8 cellular contexts compared by ENCODE assay signal in genomic region chr14:70622111-70622712, GRCh38. TPM values are rescaled to one million over a fixed set of nuclear protein-coding genes. Genes with fewer than 3 reads are reported as not detected.
DNase-seq lines count a peak whose midpoint lies in the region; ATAC-seq, FAIRE-seq and TF ChIP-seq lines count a peak whose summit lies in the region.

No MANE protein-coding gene starts in this region.

- H3K27ac ChIP-seq in K562 (ENCODE audit: extremely low read depth, low read depth, low read length) = no peak overlapping the region
- no peak overlapping the region for H3K27ac ChIP-seq in left lung
- H3K27ac ChIP-seq in thoracic aorta = no peak overlapping the region
- no peak overlapping the region for H3K27ac ChIP-seq in uterus

- POLR2A ChIA-PET in GM10248 (lab: Yijun Ruan, JAX) (no interaction called here), K562 (lab: Yijun Ruan, JAX) (no interaction called here)

- no peaks in the 10 kb centered on the region for H4K20me1 ChIP-seq in K562 (replicated peaks; ENCODE audit: control insufficient read depth, insufficient read depth, low read length)

- FAIRE-seq in K562 (lab: Jason Lieb, UNC) = no peak

- BruUV-seq in K562 (replicated peaks; lab: Mats Ljungman, UMichigan) = no TSS peak

- DNase-seq in GM10248 (ENCODE audit: extremely low spot score) (peak; percentile 66), M059J (ENCODE audit: low read depth) (peak; percentile 49), K562 (ENCODE audit: extremely low read depth in 1 of 4, low spot score in 3 of 4) (peak in 2 of 4 experiments; percentile 19 to 20), left lung (no peak), thoracic aorta (ENCODE audit: low spot score) (no peak), Ammon's horn (ENCODE audit: low spot score) (no peak), uterus (no peak)

- intact Hi-C loops in K562 (cut with micrococcal nuclease) = loop anchor here (1.0 to 10.0 kb wide), 2 partner anchors 93 to 195 kb away; no protein-coding TSS in a partner anchor
- intact Hi-C loops in left lung (cut with DNase I) = loop anchor here in 1 of 2 donors (10.0 kb wide), 1 partner anchor 93 kb away; no protein-coding TSS in a partner anchor
- intact Hi-C loops in uterus (cut with DNase I; ENCODE audit: low total_unique reads) = no loop called here

- no peak for TF ChIP-seq EP300 in K562 (IDR thresholded peaks at IDR 0.05; ENCODE audit: low read length)

- H3K9ac ChIP-seq in K562 (ENCODE audit: insufficient read depth in 1 of 2, low read depth in 2 of 2, low read length in 2 of 2) = no peak overlapping the region

- H3K4me3 ChIP-seq in K562 (no peak overlapping the region), left lung (no peak overlapping the region), thoracic aorta (no peak overlapping the region), uterus (no peak overlapping the region)

- no peaks in the 10 kb centered on the region for H3K79me2 ChIP-seq in K562 (ENCODE audit: control insufficient read depth, insufficient read depth, low read length)

- H3K27me3 ChIP-seq in K562 (ENCODE audit: control insufficient read depth in 2 of 2, insufficient read depth in 2 of 2, low read length in 2 of 2) (no peaks in the 10 kb centered on the region), left lung (peaks cover 0 to 1% of the 10 kb centered on the region in 2 donors), thoracic aorta (replicated peaks; ENCODE audit: insufficient read depth) (no peaks in the 10 kb centered on the region), uterus (no peaks in the 10 kb centered on the region)

- no peak overlapping the region for H3K4me2 ChIP-seq in K562 (ENCODE audit: insufficient read depth, low read length)

- TF ChIP-seq CTCF in GM10248 (IDR thresholded peaks at IDR 0.05; ENCODE audit: control extremely low read depth, extremely low read depth, low read depth, missing control alignments) (peak; percentile 70), K562 (IDR thresholded peaks at IDR 0.05 in 2 of 3, conservative IDR thresholded peaks at IDR 0.05 in 1 of 3; ENCODE audit: insufficient read depth in 2 of 3, low read depth in 1 of 3, low read length in 3 of 3) (peak; percentile 37 to 59 (median 55); a peak in 5 of 6 replicates), left lung (IDR thresholded peaks at IDR 0.05) (peak; percentile 63 to 65), thoracic aorta (IDR thresholded peaks at IDR 0.05) (peak; percentile 45), uterus (IDR thresholded peaks at IDR 0.05) (peak in 2 of 4 experiments; percentile 21 to 36)

- no peaks in the 10 kb centered on the region for H3K9me1 ChIP-seq in K562 (ENCODE audit: control insufficient read depth, insufficient read depth, low read length)

- H3K36me3 ChIP-seq in K562 (ENCODE audit: control insufficient read depth, insufficient read depth, low read length) = no peaks in the 10 kb centered on the region
- no peaks in the 10 kb centered on the region for H3K36me3 ChIP-seq in left lung
- no peaks in the 10 kb centered on the region for H3K36me3 ChIP-seq in thoracic aorta
- no peaks in the 10 kb centered on the region for H3K36me3 ChIP-seq in uterus

- no peaks in the 10 kb centered on the region for H3K9me3 ChIP-seq in K562 (replicated peaks; ENCODE audit: control insufficient read depth, insufficient read depth, low read depth, low read length)
- peaks cover 0 to 14% of the 10 kb centered on the region in 2 donors for H3K9me3 ChIP-seq in left lung
- peaks cover 10% of the 10 kb centered on the region for H3K9me3 ChIP-seq in thoracic aorta
- H3K9me3 ChIP-seq in uterus = peaks cover 0 to 3% of the 10 kb centered on the region in 2 donors

- TF ChIP-seq POLR2A in K562 (conservative IDR thresholded peaks at IDR 0.05) = no peak
- no peak for TF ChIP-seq POLR2A in uterus (IDR thresholded peaks at IDR 0.05)

- peak; percentile 59 to 64 for TF ChIP-seq RAD21 in K562 (CRISPR knock-in tag; conservative IDR thresholded peaks at IDR 0.05 in 1 of 2, IDR thresholded peaks at IDR 0.05 in 1 of 2)

- H3K4me1 ChIP-seq in K562 (replicated peaks in 1 of 2; ENCODE audit: control insufficient read depth in 2 of 2, insufficient read depth in 2 of 2, low read length in 2 of 2) (no peaks in the 10 kb centered on the region), left lung (no peaks in the 10 kb centered on the region), thoracic aorta (ENCODE audit: control insufficient read depth in 1 of 2, low read depth in 2 of 2) (no peaks in the 10 kb centered on the region), uterus (no peaks in the 10 kb centered on the region)

- ATAC-seq in SK-N-SH treated with all-trans-retinoic acid at 6 μM for 48 hours = peak; percentile 85
- peak; percentile 58; the same call in 1 of the 3 replicates for ATAC-seq in K562
- peak; percentile 93 for ATAC-seq in left lung
- ATAC-seq in thoracic aorta (ENCODE audit: insufficient number of reproducible peaks, low FRiP score, low read depth) = no peak

- in situ Hi-C loops in K562 (cut with MboI) = no loop called here

- no peak overlapping the region for H2AFZ ChIP-seq in K562 (ENCODE audit: low read depth, low read length)

- WGBS in K562 (ENCODE audit: insufficient coverage, low coverage, missing lambda C conversion rate) = 0% methylated on average over 3 of the region's 3 CpGs

- CTCF ChIA-PET in GM10248 (lab: Yijun Ruan, JAX) = interaction anchor here (0.7 to 3.7 kb wide), 17 partner anchors 19 to 195 kb away, joined by 3 to 43 read pairs (median 4); partner anchors contain the start of gene TTC9
- CTCF ChIA-PET in K562 (lab: Yijun Ruan, JAX; ENCODE audit: low intra/inter-chr PET ratio) = interaction anchor here (1.9 to 2.6 kb wide), 2 partner anchors 83 to 195 kb away, joined by 4 to 10 read pairs; no protein-coding TSS in a partner anchor

TF ChIP-seq in K562, 482 proteins besides CTCF, POLR2A, EP300 and RAD21:
- TF ChIP-seq BRD4 (IDR thresholded peaks at IDR 0.05) = no peak
- TF ChIP-seq, protein P1, sequence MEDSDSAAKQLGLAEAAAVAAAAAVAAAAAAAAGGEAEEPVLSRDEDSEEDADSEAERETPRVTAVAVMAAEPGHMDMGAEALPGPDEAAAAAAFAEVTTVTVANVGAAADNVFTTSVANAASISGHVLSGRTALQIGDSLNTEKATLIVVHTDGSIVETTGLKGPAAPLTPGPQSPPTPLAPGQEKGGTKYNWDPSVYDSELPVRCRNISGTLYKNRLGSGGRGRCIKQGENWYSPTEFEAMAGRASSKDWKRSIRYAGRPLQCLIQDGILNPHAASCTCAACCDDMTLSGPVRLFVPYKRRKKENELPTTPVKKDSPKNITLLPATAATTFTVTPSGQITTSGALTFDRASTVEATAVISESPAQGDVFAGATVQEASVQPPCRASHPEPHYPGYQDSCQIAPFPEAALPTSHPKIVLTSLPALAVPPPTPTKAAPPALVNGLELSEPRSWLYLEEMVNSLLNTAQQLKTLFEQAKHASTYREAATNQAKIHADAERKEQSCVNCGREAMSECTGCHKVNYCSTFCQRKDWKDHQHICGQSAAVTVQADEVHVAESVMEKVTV (CRISPR knock-in tag; IDR thresholded peaks at IDR 0.05) = 0 out of 2 replicates have a peak, but pooled peaks have one; percentile 6
- no peak for TF ChIP-seq PYGO2 (tag; IDR thresholded peaks at IDR 0.05)
- peak; percentile 48 for TF ChIP-seq SMC3 (conservative IDR thresholded peaks at IDR 0.05; ENCODE audit: insufficient read depth, low read depth, low read length)

RNA-seq across cellular contexts. Expression of gene TTC9, which starts 19.5 kb away (rescaled TPM):
- total RNA-seq in M059J (2014; rRNA removed; shearing (Covaris generic)) = 0.07 and 1.3 TPM in 2 replicates
- total RNA-seq in K562 (2011; cell fraction: chromatin; rRNA removed; ENCODE audit: low replicate concordance) = not detected in 2 replicates
- not detected in 2 replicates for total RNA-seq in K562 (2011; cell fraction: nucleolus; rRNA removed)
- not detected in 2 replicates for total RNA-seq in K562 (2011; cell fraction: nucleoplasm; rRNA removed)
- total RNA-seq in K562 (2014; rRNA removed) (not detected in 2 replicates), K562 (2014; rRNA removed; fragmentation: Illumina TruSeq; extraction: Trizol) (not detected in 2 replicates), K562 (2015; rRNA removed; fragmentation: Illumina TruSeq; extraction: Trizol) (not detected in 2 replicates), K562 (2021) (0.02 and 0.07 TPM in 2 replicates), left lung (1 to 10 TPM; 4.8 to 9.2 TPM), thoracic aorta (1 to 10 TPM; 2.0 to 4.7 TPM), uterus (1 to 10 TPM in 1 of 4 donors, under 1 TPM in 2, not detected in 1; 0.18 to 1.2 (median 0.26) TPM)
- polyA plus RNA-seq in K562 (2011; rRNA removed) (not detected in 2 replicates), K562 (2014; fragmentation: Illumina TruSeq; extraction: Trizol) (not detected in 2 replicates), K562 (2014; fragmentation: Nextera tagmentation; extraction: Ambion mirVana) (not detected), K562 (2014; rRNA removed) (not detected in 2 replicates)
- polyA plus RNA-seq in K562 (2011; cell fraction: cytosol; rRNA removed) = not detected in 2 replicates
- polyA plus RNA-seq in K562 (2011; cell fraction: nucleus; rRNA removed) = not detected in 2 replicates
- polyA plus RNA-seq in K562 (2012) = not detected in 2 replicates
- not detected in 2 replicates for polyA minus RNA-seq in K562 (2011; rRNA and poly(A)+ RNA removed)
- not detected in 2 replicates for polyA minus RNA-seq in K562 (2011; cell fraction: cytosol; rRNA and poly(A)+ RNA removed)
- not detected in 2 replicates for polyA minus RNA-seq in K562 (2011; cell fraction: nucleus; rRNA and poly(A)+ RNA removed)

RNA-seq across cellular contexts. Expression of gene MED6, which starts 21.8 kb away (rescaled TPM):
- 37.2 and 37.8 TPM in 2 replicates for total RNA-seq in M059J (2014; rRNA removed; shearing (Covaris generic))
- total RNA-seq in K562 (2011; cell fraction: chromatin; rRNA removed; ENCODE audit: low replicate concordance) = 35.6 and 107 TPM in 2 replicates
- 20.5 and 23.9 TPM in 2 replicates for total RNA-seq in K562 (2011; cell fraction: nucleolus; rRNA removed)
- total RNA-seq in K562 (2011; cell fraction: nucleoplasm; rRNA removed) = 42.3 and 62.3 TPM in 2 replicates
- total RNA-seq in K562 (2014; rRNA removed) = 16.8 and 16.9 TPM in 2 replicates
- total RNA-seq in K562 (2014; rRNA removed; fragmentation: Illumina TruSeq; extraction: Trizol) = 34.9 and 40.4 TPM in 2 replicates
- total RNA-seq in K562 (2015; rRNA removed; fragmentation: Illumina TruSeq; extraction: Trizol) = 28.9 and 31.9 TPM in 2 replicates
- 21.4 and 23.5 TPM in 2 replicates for total RNA-seq in K562 (2021)
- polyA plus RNA-seq in K562 (2011; rRNA removed) = 36.8 and 52.0 TPM in 2 replicates
- polyA plus RNA-seq in K562 (2011; cell fraction: cytosol; rRNA removed) = 14.3 and 22.6 TPM in 2 replicates
- 9.1 and 10.9 TPM in 2 replicates for polyA plus RNA-seq in K562 (2011; cell fraction: nucleus; rRNA removed)
- 20.5 and 41.6 TPM in 2 replicates for polyA plus RNA-seq in K562 (2012)
- polyA plus RNA-seq in K562 (2014; fragmentation: Illumina TruSeq; extraction: Trizol) = 37.7 and 40.8 TPM in 2 replicates
- 10 to 100 TPM; 21.6 to 28.1 TPM for polyA plus RNA-seq in K562 (2014; fragmentation: Nextera tagmentation; extraction: Ambion mirVana)
- polyA plus RNA-seq in K562 (2014; rRNA removed) = 30.4 and 35.3 TPM in 2 replicates
- polyA minus RNA-seq in K562 (2011; rRNA and poly(A)+ RNA removed) = 54.6 and 57.9 TPM in 2 replicates
- polyA minus RNA-seq in K562 (2011; cell fraction: cytosol; rRNA and poly(A)+ RNA removed) = 7.1 and 11.4 TPM in 2 replicates
- polyA minus RNA-seq in K562 (2011; cell fraction: nucleus; rRNA and poly(A)+ RNA removed) = 26.3 and 42.2 TPM in 2 replicates
- 10 to 100 TPM; 23.2 to 28.4 TPM for total RNA-seq in left lung
- 10 to 100 TPM; 16.5 to 50.7 TPM for total RNA-seq in thoracic aorta
- 10 to 100 TPM; 27.6 to 71.8 (median 45.9) TPM for total RNA-seq in uterus

Comparison
In these comparisons a context has a peak if more than half of its experiments do, and no peak if none do; other contexts are left out.
1. DNase-seq: peak in GM10248 (single experiment) and M059J (single experiment); none in left lung (0 of 2), thoracic aorta (single experiment), Ammon's horn (single experiment) and uterus (0 of 2).